ENCODE assay signal across 34 cellular contexts in the genomic region with DNA sequence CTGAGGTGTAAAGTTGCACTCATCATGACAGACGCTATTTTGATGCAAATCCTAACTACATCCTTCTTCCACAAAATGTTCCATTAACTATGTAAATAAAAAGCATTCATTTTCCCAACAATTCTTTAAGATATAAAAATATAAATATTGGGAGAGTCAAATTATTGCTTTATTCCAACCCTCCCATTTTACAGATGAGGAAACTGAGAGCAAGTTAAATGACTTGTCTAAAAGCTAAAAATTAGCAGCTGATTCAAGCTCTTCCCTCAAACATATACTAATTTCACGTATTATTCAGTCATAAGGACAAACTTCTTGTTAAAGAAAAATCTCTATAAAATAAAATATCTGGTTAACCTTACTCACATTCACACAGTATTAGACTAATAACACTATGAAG. TPM values are rescaled to one million over a fixed set of nuclear protein-coding genes. Genes with fewer than 3 reads are reported as not detected.
DNase-seq lines count a peak whose midpoint lies in the region; ATAC-seq, FAIRE-seq and TF ChIP-seq lines count a peak whose summit lies in the region.
"Had no signal": no experiment of that assay in that cellular context is flagged by ENCODE, and none has a peak within 500 bp of the region (broad histone marks: within the 10 kb centered on the region; RNA-seq: fewer than 3 reads in every experiment).

No MANE protein-coding gene starts in this region.

- H3K27me3 ChIP-seq in HepG2 (ENCODE audit: control insufficient read depth in 1 of 2, insufficient read depth in 2 of 2, low read length in 2 of 2) (no peaks in the 10 kb centered on the region), right lobe of liver (no peaks in the 10 kb centered on the region), A673 (replicated peaks; ENCODE audit: insufficient read depth, low read depth, low read length, poor library complexity) (no peaks in the 10 kb centered on the region), HCT116 (ENCODE audit: insufficient read depth, low read length) (no peaks in the 10 kb centered on the region), K562 (ENCODE audit: control insufficient read depth in 2 of 2, insufficient read depth in 2 of 2, low read length in 2 of 2) (no peaks in the 10 kb centered on the region), esophagus squamous epithelium (no peaks in the 10 kb centered on the region)
- H3K27me3 ChIP-seq: BE2C; BLaER1; BLaER1 treated with 17β-estradiol and CSF1 and Interleukin-3, amounts not matched to agents 10 nM and 100 nM had no signal

- H2AFZ ChIP-seq in HepG2 (ENCODE audit: low read length) (no peak overlapping the region), HCT116 (ENCODE audit: low read depth, low read length, poor library complexity, severe bottlenecking) (no peak overlapping the region), K562 (ENCODE audit: low read depth, low read length) (no peak overlapping the region)

- TF ChIP-seq POLR2A in HepG2 (IDR thresholded peaks at IDR 0.05; ENCODE audit: insufficient read depth in 1 of 2, low read depth in 2 of 2, low read length in 2 of 2) (no peak), right lobe of liver (IDR thresholded peaks at IDR 0.05) (no peak), HCT116 (IDR thresholded peaks at IDR 0.05; ENCODE audit: borderline replicate concordance, extremely low read depth, insufficient read depth, insufficient read length) (no peak), K562 (conservative IDR thresholded peaks at IDR 0.05) (no peak), esophagus squamous epithelium (IDR thresholded peaks at IDR 0.05) (no peak)

- no peak for TF ChIP-seq EP300 in HepG2 (IDR thresholded peaks at IDR 0.05; ENCODE audit: low read depth in 2 of 2, low read length in 2 of 2)
- TF ChIP-seq EP300 in HepG2 (CRISPR knock-in tag; IDR thresholded peaks at IDR 0.05; ENCODE audit: borderline replicate concordance): no peak
- no peak for TF ChIP-seq EP300 in K562 (IDR thresholded peaks at IDR 0.05; ENCODE audit: low read length)

- POLR2A ChIA-PET in HepG2 (lab: Yijun Ruan, JAX): no interaction called here
- POLR2A ChIA-PET in A673 (lab: Charles Lee; ENCODE audit: low non-redundant PET): no interaction called here
- POLR2A ChIA-PET in HCT116 (lab: Charles Lee): no interaction called here
- POLR2A ChIA-PET in K562 (lab: Yijun Ruan, JAX): interaction anchor here (0.7 to 1.3 kb wide), 2 partner anchors 11 to 17 kb away, joined by 5 read pairs; partner anchors contain the start of gene KDSR

- CTCF ChIA-PET in HepG2 (lab: Yijun Ruan, JAX; ENCODE audit: low intra/inter-chr PET ratio, low total read pairs): no interaction called here
- CTCF ChIA-PET in A673 (lab: Charles Lee): no interaction called here
- CTCF ChIA-PET in HCT116 (lab: Charles Lee): no interaction called here
- CTCF ChIA-PET in K562 (lab: Yijun Ruan, JAX; ENCODE audit: low intra/inter-chr PET ratio): no interaction called here

- H3K9me2 ChIP-seq in HCT116 (ENCODE audit: insufficient read depth): no peaks in the 10 kb centered on the region

- H3K9me3 ChIP-seq in HepG2 (ENCODE audit: low read length): no peaks in the 10 kb centered on the region
- no peaks in the 10 kb centered on the region for H3K9me3 ChIP-seq in right lobe of liver
- H3K9me3 ChIP-seq in A673 (ENCODE audit: low read depth, low read length, poor library complexity, severe bottlenecking): no peaks in the 10 kb centered on the region
- H3K9me3 ChIP-seq in HCT116 (ENCODE audit: control insufficient read depth in 1 of 2, insufficient read depth in 1 of 2, low read depth in 1 of 2, low read length in 2 of 2): no peaks in the 10 kb centered on the region
- no peaks in the 10 kb centered on the region for H3K9me3 ChIP-seq in K562 (replicated peaks; ENCODE audit: control insufficient read depth, insufficient read depth, low read depth, low read length)
- no peaks in the 10 kb centered on the region for H3K9me3 ChIP-seq in esophagus squamous epithelium
- H3K9me3 ChIP-seq: A549; BE2C; BLaER1; BLaER1 treated with 17β-estradiol and CSF1 and Interleukin-3, amounts not matched to agents 10 nM and 100 nM; Caco-2 had no signal

- intact Hi-C loops in HepG2 (cut with micrococcal nuclease; ENCODE audit: unreplicated experiment): no loop called here
- intact Hi-C loops in right lobe of liver (cut with DNase I): no loop called here
- intact Hi-C loops in A673 (cut with micrococcal nuclease; ENCODE audit: unreplicated experiment): no loop called here
- intact Hi-C loops in HCT116 (cut with micrococcal nuclease): no loop called here
- intact Hi-C loops in K562 (cut with micrococcal nuclease): no loop called here
- intact Hi-C loops in esophagus squamous epithelium (cut with DNase I): no loop called here

- no peaks in the 10 kb centered on the region for H3K9me1 ChIP-seq in K562 (ENCODE audit: control insufficient read depth, insufficient read depth, low read length)

- ATAC-seq in HepG2: no peak
- no peak for ATAC-seq in right lobe of liver
- no peak for ATAC-seq in HCT116
- no peak for ATAC-seq in K562
- ATAC-seq: A549; CD8-positive, alpha-beta T cell had no signal

- TF ChIP-seq CTCF in HepG2 (CRISPR knock-in tag; IDR thresholded peaks at IDR 0.05) (no peak), right lobe of liver (IDR thresholded peaks at IDR 0.05) (no peak), A673 (conservative IDR thresholded peaks at IDR 0.05; ENCODE audit: low read depth, low read length) (no peak), HCT116 (IDR thresholded peaks at IDR 0.05 in 2 of 3, conservative IDR thresholded peaks at IDR 0.05 in 1 of 3; ENCODE audit: borderline replicate concordance in 1 of 3, insufficient read depth in 1 of 3, low read depth in 2 of 3, low read length in 2 of 3) (no peak), K562 (IDR thresholded peaks at IDR 0.05 in 2 of 3, conservative IDR thresholded peaks at IDR 0.05 in 1 of 3; ENCODE audit: insufficient read depth in 2 of 3, low read depth in 1 of 3, low read length in 3 of 3) (no peak), esophagus squamous epithelium (IDR thresholded peaks at IDR 0.05) (no peak)

- H3K79me2 ChIP-seq in HepG2 (ENCODE audit: insufficient read depth, low read length) (no peaks in the 10 kb centered on the region), HCT116 (ENCODE audit: insufficient read depth, low read length) (no peaks in the 10 kb centered on the region), K562 (ENCODE audit: control insufficient read depth, insufficient read depth, low read length) (no peaks in the 10 kb centered on the region)

- WGBS in HepG2 (ENCODE audit: low lambda C conversion rate): 50% methylated on average over 2 of the region's 2 CpGs
- WGBS in right lobe of liver (ENCODE audit: insufficient coverage, low coverage, low lambda C conversion rate, missing lambda C conversion rate): 50% methylated on average over 2 of the region's 2 CpGs
- WGBS in K562 (ENCODE audit: insufficient coverage, low coverage, missing lambda C conversion rate): 50% methylated on average over 2 of the region's 2 CpGs
- WGBS in esophagus squamous epithelium, 2 donors: 47 to 48% methylated on average over 2 of the region's 2 CpGs

- RAD21 ChIA-PET in HCT116 (lab: Charles Lee; ENCODE audit: low non-redundant PET in 1 of 2, low total read pairs in 2 of 2, uncharacterized antibody in 2 of 2, unreplicated experiment in 2 of 2): no interaction called here

- H3K27ac ChIP-seq in HepG2 (ENCODE audit: extremely low read length, insufficient read depth, low read length) (no peak overlapping the region), right lobe of liver (no peak overlapping the region), A673 (ENCODE audit: low read depth, low read length, poor library complexity, severe bottlenecking) (peak overlapping the region; percentile 24), HCT116 (ENCODE audit: low read depth, low read length) (no peak overlapping the region), K562 (ENCODE audit: extremely low read depth, low read depth, low read length) (no peak overlapping the region), esophagus squamous epithelium (no peak overlapping the region)
- H3K27ac ChIP-seq: 22Rv1; A549; BLaER1; BLaER1 treated with 17β-estradiol and CSF1 and Interleukin-3, amounts not matched to agents 10 nM and 100 nM; C4-2B had no signal

- H3K4me3 ChIP-seq in HepG2 (replicated peaks in 1 of 3; ENCODE audit: insufficient read depth in 1 of 3, low read depth in 2 of 3, low read length in 3 of 3) (no peak overlapping the region), right lobe of liver (no peak overlapping the region), A673 (ENCODE audit: low read depth, low read length, poor library complexity, severe bottlenecking) (no peak overlapping the region), HCT116 (replicated peaks in 1 of 2; ENCODE audit: low read depth in 1 of 2, low read length in 2 of 2) (no peak overlapping the region), K562 (no peak overlapping the region), esophagus squamous epithelium (no peak overlapping the region)
- H3K4me3 ChIP-seq: A549; BLaER1; BLaER1 treated with 17β-estradiol and CSF1 and Interleukin-3, amounts not matched to agents 10 nM and 100 nM had no signal

- DNase-seq in HepG2 (ENCODE audit: low spot score) (no peak), right lobe of liver (no peak), A673 (ENCODE audit: low spot score) (no peak), HCT116 (ENCODE audit: low read depth, low spot score) (no peak), K562 (ENCODE audit: extremely low read depth in 1 of 4, low spot score in 3 of 4) (no peak), esophagus squamous epithelium (lab: John Stamatoyannopoulos, UW) (no peak), foreskin melanocyte (no peak), NCI-H2227 treated with DMSO at 0.1 percent for 48 hours (lab: John Stamatoyannopoulos, UW) (no peak)
- DNase-seq: 8988T; ACHN; AML-193; BE2C; C1 segment of cervical spinal cord; Caco-2; Calu3; CD4-positive, alpha-beta memory T cell; CD4-positive, alpha-beta T cell; CD4-positive, CD25-positive, alpha-beta regulatory T cell; CD8-positive, alpha-beta memory T cell; CD8-positive, alpha-beta T cell; COR-L47; DMS 273 treated with DMSO at 0.1 percent for 48 hours; DMS153; DMS53; DMS79; DMS79 treated with DMSO at 0.1 percent for 48 hours; DND-41; EL had no signal

- H3K4me1 ChIP-seq in HepG2 (ENCODE audit: insufficient read depth, low read length): peaks cover 3% of the 10 kb centered on the region; the same call in 1 of the 2 replicates
- peaks cover 0 to 16% (median 6%) of the 10 kb centered on the region in 4 donors for H3K4me1 ChIP-seq in right lobe of liver
- H3K4me1 ChIP-seq in A673 (ENCODE audit: insufficient read depth, low read length, poor library complexity, severe bottlenecking): peaks cover 29% of the 10 kb centered on the region
- no peaks in the 10 kb centered on the region for H3K4me1 ChIP-seq in HCT116 (ENCODE audit: control insufficient read depth in 1 of 2, insufficient read depth in 2 of 2, low read length in 2 of 2)
- no peaks in the 10 kb centered on the region for H3K4me1 ChIP-seq in K562 (replicated peaks in 1 of 2; ENCODE audit: control insufficient read depth in 2 of 2, insufficient read depth in 2 of 2, low read length in 2 of 2)
- peaks cover 9 to 29% (median 15%) of the 10 kb centered on the region in 3 donors for H3K4me1 ChIP-seq in esophagus squamous epithelium
- H3K4me1 ChIP-seq: A549, BE2C, Caco-2 had no signal

- H4K20me1 ChIP-seq in HepG2 (ENCODE audit: insufficient read depth, low read length): no peaks in the 10 kb centered on the region
- H4K20me1 ChIP-seq in HCT116 (ENCODE audit: insufficient read depth): no peaks in the 10 kb centered on the region
- H4K20me1 ChIP-seq in K562 (replicated peaks; ENCODE audit: control insufficient read depth, insufficient read depth, low read length): no peaks in the 10 kb centered on the region

- no peak for FAIRE-seq in HepG2 (lab: Jason Lieb, UNC)
- FAIRE-seq in K562 (lab: Jason Lieb, UNC): no peak
- FAIRE-seq: A204.1, A549 had no signal

- TF ChIP-seq RAD21 in HepG2 (CRISPR knock-in tag; IDR thresholded peaks at IDR 0.05) (no peak), HCT116 (IDR thresholded peaks at IDR 0.05; ENCODE audit: low read depth) (no peak), K562 (CRISPR knock-in tag; conservative IDR thresholded peaks at IDR 0.05 in 1 of 2, IDR thresholded peaks at IDR 0.05 in 1 of 2) (no peak)

- H3K9ac ChIP-seq in HepG2 (ENCODE audit: insufficient read depth, low read depth, low read length) (no peak overlapping the region), HCT116 (ENCODE audit: low read length) (no peak overlapping the region), K562 (ENCODE audit: insufficient read depth in 1 of 2, low read depth in 2 of 2, low read length in 2 of 2) (no peak overlapping the region)
- H3K9ac ChIP-seq: BLaER1; BLaER1 treated with 17β-estradiol and CSF1 and Interleukin-3, amounts not matched to agents 10 nM and 100 nM had no signal

- in situ Hi-C loops in HepG2 (cut with HindIII; ENCODE audit: extremely low pct_ligation_motif_present, low pct_unique_long_range_greater_than_20kb) (no loop called here), K562 (cut with MboI) (no loop called here)

- BruUV-seq in HepG2 (replicated peaks; lab: Mats Ljungman, UMichigan) (no TSS peak), A673 (replicated peaks; lab: Mats Ljungman, UMichigan) (no TSS peak), HCT116 (replicated peaks; lab: Mats Ljungman, UMichigan) (TSS peak; percentile 3), K562 (replicated peaks; lab: Mats Ljungman, UMichigan) (no TSS peak)

- H3K36me3 ChIP-seq in HepG2 (replicated peaks in 1 of 2; ENCODE audit: control insufficient read depth in 1 of 2, insufficient read depth in 2 of 2, low read length in 2 of 2) (peaks cover 32 to 77% of the 10 kb centered on the region in 2 experiments), right lobe of liver (peaks cover 0 to 56% (median 21%) of the 10 kb centered on the region in 4 donors), A673 (ENCODE audit: insufficient read depth, low read length, poor library complexity, severe bottlenecking) (peaks cover 100% of the 10 kb centered on the region), HCT116 (ENCODE audit: control insufficient read depth in 1 of 2, insufficient read depth in 2 of 2, low read length in 2 of 2) (peaks cover 41 to 43% of the 10 kb centered on the region in 2 experiments; a peak in 3 of 4 replicates), K562 (ENCODE audit: control insufficient read depth, insufficient read depth, low read length) (peaks cover 50% of the 10 kb centered on the region; the same call in 2 of the 3 replicates), esophagus squamous epithelium (peaks cover 16 to 92% (median 48%) of the 10 kb centered on the region in 3 donors)
- H3K36me3 ChIP-seq: BE2C had no signal

- H3K4me2 ChIP-seq in HepG2 (ENCODE audit: low read depth, low read length): no peak overlapping the region
- H3K4me2 ChIP-seq in HCT116 (ENCODE audit: low read length): no peak overlapping the region
- no peak overlapping the region for H3K4me2 ChIP-seq in K562 (ENCODE audit: insufficient read depth, low read length)
- H3K4me2 ChIP-seq: A549; BLaER1; BLaER1 treated with 17β-estradiol and CSF1 and Interleukin-3, amounts not matched to agents 10 nM and 100 nM had no signal

RNA-seq across cellular contexts. Expression of gene KDSR, which starts 16.8 kb away (rescaled TPM):
- 8.2 and 10.4 TPM in 2 replicates for total RNA-seq in HepG2 (2016; rRNA removed; fragmentation: Illumina TruSeq; extraction: Trizol)
- 7.1 and 9.1 TPM in 2 replicates for total RNA-seq in HepG2 (2016; cell fraction: cytosol; rRNA removed; fragmentation: Illumina TruSeq; extraction: Trizol; ENCODE audit: low read depth)
- 6.9 and 13.0 TPM in 2 replicates for total RNA-seq in HepG2 (2016; cell fraction: insoluble cytoplasmic fraction; rRNA removed; fragmentation: Illumina TruSeq; extraction: Trizol)
- total RNA-seq in HepG2 (2016; cell fraction: membrane; rRNA removed; fragmentation: Illumina TruSeq; extraction: Trizol): 13.6 and 14.7 TPM in 2 replicates
- total RNA-seq in HepG2 (2016; cell fraction: nucleus; rRNA removed; fragmentation: Illumina TruSeq; extraction: Trizol): 14.2 and 17.9 TPM in 2 replicates
- polyA plus RNA-seq in HepG2 (2011; rRNA removed): 20.9 and 25.7 TPM in 2 replicates
- polyA plus RNA-seq in HepG2 (2011; cell fraction: cytosol; rRNA removed): 11.8 and 16.5 TPM in 2 replicates
- 16.8 and 19.6 TPM in 2 replicates for polyA plus RNA-seq in HepG2 (2011; cell fraction: nucleus; rRNA removed)
- polyA plus RNA-seq in HepG2 (2012): 20.1 and 21.7 TPM in 2 replicates
- 5.0 and 5.8 TPM in 2 replicates for polyA plus RNA-seq in HepG2 (2016; cell fraction: cytosol; fragmentation: Illumina TruSeq; extraction: Trizol; ENCODE audit: low read depth)
- 7.7 and 9.5 TPM in 2 replicates for polyA plus RNA-seq in HepG2 (2016; cell fraction: insoluble cytoplasmic fraction; fragmentation: Illumina TruSeq; extraction: Trizol; ENCODE audit: low read depth)
- 9.8 and 10.3 TPM in 2 replicates for polyA plus RNA-seq in HepG2 (2016; cell fraction: membrane; fragmentation: Illumina TruSeq; extraction: Trizol; ENCODE audit: low read depth)
- polyA plus RNA-seq in HepG2 (2016; cell fraction: nucleus; fragmentation: Illumina TruSeq; extraction: Trizol; ENCODE audit: insufficient read depth, low read depth): 21.4 and 23.5 TPM in 2 replicates
- polyA minus RNA-seq in HepG2 (2011; rRNA and poly(A)+ RNA removed; ENCODE audit: low replicate concordance): 39.0 and 91.7 TPM in 2 replicates
- 16.5 and 24.3 TPM in 2 replicates for polyA minus RNA-seq in HepG2 (2011; cell fraction: cytosol; rRNA and poly(A)+ RNA removed)
- 70.9 and 73.0 TPM in 2 replicates for polyA minus RNA-seq in HepG2 (2011; cell fraction: nucleus; rRNA and poly(A)+ RNA removed)
- total RNA-seq in right lobe of liver: 10 to 100 TPM; 32.3 to 67.1 (median 56.1) TPM
- total RNA-seq in A673 (2021): 449 and 493 TPM in 2 replicates
- 68.6 TPM for total RNA-seq in HCT116 (2021; ENCODE audit: unreplicated experiment)
- 34.1 and 43.0 TPM in 2 replicates for polyA plus RNA-seq in HCT116 (2012)
- 33.0 and 35.3 TPM in 2 replicates for total RNA-seq in K562 (2011; cell fraction: chromatin; rRNA removed; ENCODE audit: low replicate concordance)
- total RNA-seq in K562 (2011; cell fraction: nucleolus; rRNA removed): 30.9 and 34.0 TPM in 2 replicates
- total RNA-seq in K562 (2011; cell fraction: nucleoplasm; rRNA removed): 47.4 and 52.4 TPM in 2 replicates
- 11.3 and 12.4 TPM in 2 replicates for total RNA-seq in K562 (2014; rRNA removed)
- total RNA-seq in K562 (2014; rRNA removed; fragmentation: Illumina TruSeq; extraction: Trizol): 12.6 and 13.5 TPM in 2 replicates
- 7.3 and 8.3 TPM in 2 replicates for total RNA-seq in K562 (2015; rRNA removed; fragmentation: Illumina TruSeq; extraction: Trizol)
- total RNA-seq in K562 (2021): 19.8 and 24.7 TPM in 2 replicates
- polyA plus RNA-seq in K562 (2011; rRNA removed): 10.9 and 17.7 TPM in 2 replicates
- polyA plus RNA-seq in K562 (2011; cell fraction: cytosol; rRNA removed): 7.5 and 11.9 TPM in 2 replicates
- 12.1 and 14.4 TPM in 2 replicates for polyA plus RNA-seq in K562 (2011; cell fraction: nucleus; rRNA removed)
- polyA plus RNA-seq in K562 (2012): 12.4 and 17.1 TPM in 2 replicates
- 15.5 and 15.8 TPM in 2 replicates for polyA plus RNA-seq in K562 (2014; fragmentation: Illumina TruSeq; extraction: Trizol)
- 1 to 10 TPM; 4.0 to 5.3 TPM for polyA plus RNA-seq in K562 (2014; fragmentation: Nextera tagmentation; extraction: Ambion mirVana)
- polyA plus RNA-seq in K562 (2014; rRNA removed): 10.8 TPM in 2 replicates
- polyA minus RNA-seq in K562 (2011; rRNA and poly(A)+ RNA removed): 17.6 and 22.3 TPM in 2 replicates
- 8.9 and 16.7 TPM in 2 replicates for polyA minus RNA-seq in K562 (2011; cell fraction: cytosol; rRNA and poly(A)+ RNA removed)
- 10.0 and 13.8 TPM in 2 replicates for polyA minus RNA-seq in K562 (2011; cell fraction: nucleus; rRNA and poly(A)+ RNA removed)
- total RNA-seq in esophagus squamous epithelium: 10 to 100 TPM; 20.8 to 42.3 (median 23.0) TPM

RNA-seq across cellular contexts. Expression of gene BCL2, which starts 30.7 kb away (rescaled TPM):
- total RNA-seq in HepG2 (2016; rRNA removed; fragmentation: Illumina TruSeq; extraction: Trizol) (0.42 and 0.53 TPM in 2 replicates), right lobe of liver (1 to 10 TPM in 5 of 6 experiments, under 1 TPM in 1; 0.73 to 4.7 (median 2.7) TPM), A673 (2021) (19.6 and 24.9 TPM in 2 replicates), HCT116 (2021; ENCODE audit: unreplicated experiment) (2.5 TPM), K562 (2014; rRNA removed) (0.50 and 0.65 TPM in 2 replicates), K562 (2014; rRNA removed; fragmentation: Illumina TruSeq; extraction: Trizol) (0.80 and 0.91 TPM in 2 replicates), K562 (2015; rRNA removed; fragmentation: Illumina TruSeq; extraction: Trizol) (0.76 and 0.98 TPM in 2 replicates), K562 (2021) (1.1 and 1.2 TPM in 2 replicates), esophagus squamous epithelium (10 to 100 TPM in 1 of 4 donors, 1 to 10 TPM in 3; 3.1 to 17.4 (median 4.2) TPM)
- 0.10 and 0.26 TPM in 2 replicates for total RNA-seq in HepG2 (2016; cell fraction: cytosol; rRNA removed; fragmentation: Illumina TruSeq; extraction: Trizol; ENCODE audit: low read depth)
- 0.42 and 0.52 TPM in 2 replicates for total RNA-seq in HepG2 (2016; cell fraction: insoluble cytoplasmic fraction; rRNA removed; fragmentation: Illumina TruSeq; extraction: Trizol)
- 0.40 and 0.48 TPM in 2 replicates for total RNA-seq in HepG2 (2016; cell fraction: membrane; rRNA removed; fragmentation: Illumina TruSeq; extraction: Trizol)
- 0.75 and 0.87 TPM in 2 replicates for total RNA-seq in HepG2 (2016; cell fraction: nucleus; rRNA removed; fragmentation: Illumina TruSeq; extraction: Trizol)
- polyA plus RNA-seq in HepG2 (2011; rRNA removed) (0.07 and 0.08 TPM in 2 replicates), K562 (2011; rRNA removed) (0.43 and 0.78 TPM in 2 replicates), K562 (2014; fragmentation: Illumina TruSeq; extraction: Trizol) (0.65 and 0.72 TPM in 2 replicates), K562 (2014; fragmentation: Nextera tagmentation; extraction: Ambion mirVana) (under 1 TPM; 0.10 to 0.18 TPM), K562 (2014; rRNA removed) (0.23 and 0.62 TPM in 2 replicates)
- 0.05 TPM in 2 replicates for polyA plus RNA-seq in HepG2 (2011; cell fraction: cytosol; rRNA removed)
- polyA plus RNA-seq in HepG2 (2011; cell fraction: nucleus; rRNA removed): 0.07 and 0.18 TPM in 2 replicates
- 0.09 and 0.17 TPM in 2 replicates for polyA plus RNA-seq in HepG2 (2012)
- polyA plus RNA-seq in HepG2 (2016; cell fraction: cytosol; fragmentation: Illumina TruSeq; extraction: Trizol; ENCODE audit: low read depth): 0.18 and 0.21 TPM in 2 replicates
- polyA plus RNA-seq in HepG2 (2016; cell fraction: insoluble cytoplasmic fraction; fragmentation: Illumina TruSeq; extraction: Trizol; ENCODE audit: low read depth): 0.25 and 0.49 TPM in 2 replicates
- polyA plus RNA-seq in HepG2 (2016; cell fraction: membrane; fragmentation: Illumina TruSeq; extraction: Trizol; ENCODE audit: low read depth): 0.23 and 0.28 TPM in 2 replicates
- polyA plus RNA-seq in HepG2 (2016; cell fraction: nucleus; fragmentation: Illumina TruSeq; extraction: Trizol; ENCODE audit: insufficient read depth, low read depth): 0.20 and 0.27 TPM in 2 replicates
- polyA minus RNA-seq in HepG2 (2011; rRNA and poly(A)+ RNA removed; ENCODE audit: low replicate concordance): 0.04 and 5.3 TPM in 2 replicates
- 0.09 and 0.10 TPM in 2 replicates for polyA minus RNA-seq in HepG2 (2011; cell fraction: cytosol; rRNA and poly(A)+ RNA removed)
- 0.99 and 1.0 TPM in 2 replicates for polyA minus RNA-seq in HepG2 (2011; cell fraction: nucleus; rRNA and poly(A)+ RNA removed)
- 0.37 and 0.44 TPM in 2 replicates for polyA plus RNA-seq in HCT116 (2012)
- 1.1 and 2.6 TPM in 2 replicates for total RNA-seq in K562 (2011; cell fraction: chromatin; rRNA removed; ENCODE audit: low replicate concordance)
- total RNA-seq in K562 (2011; cell fraction: nucleolus; rRNA removed): 1.0 and 1.2 TPM in 2 replicates
- 2.5 and 3.2 TPM in 2 replicates for total RNA-seq in K562 (2011; cell fraction: nucleoplasm; rRNA removed)
- polyA plus RNA-seq in K562 (2011; cell fraction: cytosol; rRNA removed): 0.37 and 0.61 TPM in 2 replicates
- polyA plus RNA-seq in K562 (2011; cell fraction: nucleus; rRNA removed): 0.44 and 0.75 TPM in 2 replicates
- 0.66 and 0.75 TPM in 2 replicates for polyA plus RNA-seq in K562 (2012)
- polyA minus RNA-seq in K562 (2011; rRNA and poly(A)+ RNA removed): 1.3 and 2.3 TPM in 2 replicates
- 0.82 and 1.0 TPM in 2 replicates for polyA minus RNA-seq in K562 (2011; cell fraction: cytosol; rRNA and poly(A)+ RNA removed)
- polyA minus RNA-seq in K562 (2011; cell fraction: nucleus; rRNA and poly(A)+ RNA removed): 2.4 and 2.8 TPM in 2 replicates
